ENCODE assay signal across 1 cellular context in genomic region chr19:43181869-43182771, GRCh38.
TF ChIP-seq lines count a peak whose summit lies in the region.

No MANE protein-coding gene starts in this region.

TF ChIP-seq in IMR-90, 13 proteins besides CTCF, POLR2A, EP300 and RAD21:
- peak; percentile 47; the same call in 1 of the 2 replicates for TF ChIP-seq USF2 (IDR thresholded peaks at IDR 0.05; ENCODE audit: low read depth, low read length)
- TF ChIP-seq MXI1 (IDR thresholded peaks at IDR 0.05; ENCODE audit: borderline replicate concordance, low read depth, low read length), result 0 out of 2 replicates have a peak, but pooled peaks have one; percentile 24
- peak; percentile 63 for TF ChIP-seq FOS (IDR thresholded peaks at IDR 0.05; ENCODE audit: low read depth, low read length)
- peak; percentile 61 for TF ChIP-seq BHLHE40 (IDR thresholded peaks at IDR 0.05; ENCODE audit: low read depth, low read length)
- TF ChIP-seq CEBPB (IDR thresholded peaks at IDR 0.05; ENCODE audit: low read depth, low read length), result peak; percentile 50; the same call in 1 of the 2 replicates
